ENCODE assay signal across 1 cellular context in the genomic region with DNA sequence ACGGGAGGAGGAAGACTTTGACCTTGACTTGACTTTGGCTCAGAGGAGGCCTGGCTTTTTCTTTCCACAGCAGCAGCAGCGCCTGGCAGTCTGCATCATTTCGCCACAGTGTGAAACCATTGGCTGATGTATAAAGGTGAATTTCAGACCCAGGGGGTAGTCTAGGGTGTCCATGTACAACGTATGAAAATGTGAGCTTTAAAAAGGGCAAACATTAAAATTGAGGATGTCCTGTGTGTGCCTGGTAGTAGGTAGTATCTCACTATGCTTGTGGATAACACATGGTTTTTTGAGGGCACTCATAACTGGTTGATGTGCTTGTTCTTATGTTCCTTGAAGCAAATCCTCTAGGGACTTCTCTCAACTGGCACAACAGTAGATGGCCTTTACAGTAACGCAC.
A peak's percentile ranks its signal among the peaks of the same experiment; 100 is the strongest.
TF ChIP-seq lines count a peak whose summit lies in the region.

No MANE protein-coding gene starts in this region.

TF ChIP-seq in WTC11, 78 proteins besides CTCF, POLR2A, EP300 and RAD21 (continued from another document):
- peak; percentile 18; the same call in 1 of the 2 replicates for TF ChIP-seq ESRRA (CRISPR knock-in tag; IDR thresholded peaks at IDR 0.05; ENCODE audit: borderline replicate concordance)
- TF ChIP-seq ZSCAN18 (CRISPR knock-in tag; IDR thresholded peaks at IDR 0.05): no peak
TF ChIP-seq in WTC11: peak in this region for 1.
